ENCODE assay signal across 11 cellular contexts in genomic region chr10:28569506-28570159, GRCh38. TPM values are rescaled to one million over a fixed set of nuclear protein-coding genes. Genes with fewer than 3 reads are reported as not detected.
DNase-seq lines count a peak whose midpoint lies in the region; ATAC-seq and TF ChIP-seq lines count a peak whose summit lies in the region.
"Had no signal": no experiment of that assay in that cellular context is flagged by ENCODE, and none has a peak within 500 bp of the region (broad histone marks: within the 10 kb centered on the region; RNA-seq: fewer than 3 reads in every experiment).

No MANE protein-coding gene starts in this region.

- BruUV-seq in A673 (replicated peaks; lab: Mats Ljungman, UMichigan), result no TSS peak

- no peak for DNase-seq in activated CD4-positive, alpha-beta T cell treated with anti-CD3 and anti-CD28 coated beads, Interleukin-2, amount 10 ng/mL, durations not matched to agents 24 days and 14 days
- no peak for DNase-seq in activated CD4-positive, alpha-beta T cell treated with anti-CD3 and anti-CD28 coated beads, Interleukin-2, amount 10 ng/mL, durations not matched to agents 7 days and 5 days
- DNase-seq in SK-N-MC (ENCODE audit: low read depth, low spot score), result no peak
- DNase-seq in fibroblast of mammary gland (ENCODE audit: low read depth), result peak; percentile 56
- no peak for DNase-seq in sciatic nerve (ENCODE audit: low spot score)
- no peak for DNase-seq in lower leg skin (ENCODE audit: low spot score in 2 of 2)
- DNase-seq in stimulated activated CD4-positive, alpha-beta T cell treated with anti-CD3 and anti-CD28 coated beads, Interleukin-15, amount 100 ng/mL, for 24 hours, result no peak
- DNase-seq in A673 (ENCODE audit: low spot score), result no peak
- DNase-seq: amygdala, T1000 had no signal

- TF ChIP-seq CTCF in fibroblast of mammary gland (conservative IDR thresholded peaks at IDR 0.05; ENCODE audit: control insufficient read depth, insufficient read depth, low read depth, low read length) (no peak), lower leg skin (IDR thresholded peaks at IDR 0.05) (no peak), A673 (conservative IDR thresholded peaks at IDR 0.05; ENCODE audit: low read depth, low read length) (no peak)

- peak overlapping the region; percentile 42 for H3K27ac ChIP-seq in SK-N-MC
- no peak overlapping the region for H3K27ac ChIP-seq in A673 (ENCODE audit: low read depth, low read length, poor library complexity, severe bottlenecking)

- H3K9me3 ChIP-seq in SK-N-MC (ENCODE audit: low read depth, low read length), result no peaks in the 10 kb centered on the region
- H3K9me3 ChIP-seq in A673 (ENCODE audit: low read depth, low read length, poor library complexity, severe bottlenecking), result no peaks in the 10 kb centered on the region

- H3K4me1 ChIP-seq in A673 (ENCODE audit: insufficient read depth, low read length, poor library complexity, severe bottlenecking), result peaks cover 28% of the 10 kb centered on the region

- H3K27me3 ChIP-seq in A673 (replicated peaks; ENCODE audit: insufficient read depth, low read depth, low read length, poor library complexity), result no peaks in the 10 kb centered on the region

- peak; percentile 58 for ATAC-seq in sciatic nerve

- H3K9ac ChIP-seq in SK-N-MC (ENCODE audit: insufficient read length), result no peak overlapping the region

- TF ChIP-seq POLR2A in lower leg skin (IDR thresholded peaks at IDR 0.05), result no peak

- H3K36me3 Mint-ChIP-seq in activated CD4-positive, alpha-beta T cell treated with anti-CD3 and anti-CD28 coated beads, Interleukin-2, amount 10 ng/mL, durations not matched to agents 24 days and 14 days (ENCODE audit: low read depth), result peaks cover 40% of the 10 kb centered on the region
- H3K36me3 Mint-ChIP-seq in activated CD4-positive, alpha-beta T cell treated with anti-CD3 and anti-CD28 coated beads, Interleukin-2, amount 10 ng/mL, durations not matched to agents 7 days and 5 days (ENCODE audit: low read depth), result peaks cover 38% of the 10 kb centered on the region

- CTCF ChIA-PET in activated CD4-positive, alpha-beta T cell treated with anti-CD3 and anti-CD28 coated beads, Interleukin-2, amount 10 ng/mL, durations not matched to agents 7 days and 5 days (lab: Charles Lee), result no interaction called here
- CTCF ChIA-PET in A673 (lab: Charles Lee), result no interaction called here

- H3K4me3 ChIP-seq in SK-N-MC, result no peak overlapping the region
- H3K4me3 ChIP-seq in fibroblast of mammary gland (ENCODE audit: control insufficient read depth, low read depth, low read length), result no peak overlapping the region
- no peak overlapping the region for H3K4me3 ChIP-seq in lower leg skin (ENCODE audit: low read depth, poor library complexity, severe bottlenecking)
- H3K4me3 ChIP-seq in A673 (ENCODE audit: low read depth, low read length, poor library complexity, severe bottlenecking), result no peak overlapping the region

- intact Hi-C loops in activated CD4-positive, alpha-beta T cell treated with anti-CD3 and anti-CD28 coated beads, Interleukin-2, amount 10 ng/mL, durations not matched to agents 24 days and 14 days (cut with micrococcal nuclease), result loop anchor here (5.0 kb wide), 1 partner anchor 37 kb away; the partner anchor contains the start of gene WAC
- intact Hi-C loops in sciatic nerve (cut with DNase I), result no loop called here
- intact Hi-C loops in lower leg skin (cut with DNase I; ENCODE audit: low total_unique reads), result no loop called here
- intact Hi-C loops in A673 (cut with micrococcal nuclease; ENCODE audit: unreplicated experiment), result no loop called here

- peak overlapping the region; percentile 87 for H3K27ac Mint-ChIP-seq in activated CD4-positive, alpha-beta T cell treated with anti-CD3 and anti-CD28 coated beads, Interleukin-2, amount 10 ng/mL, durations not matched to agents 24 days and 14 days
- H3K27ac Mint-ChIP-seq in activated CD4-positive, alpha-beta T cell treated with anti-CD3 and anti-CD28 coated beads, Interleukin-2, amount 10 ng/mL, durations not matched to agents 7 days and 5 days, result no peak overlapping the region
- H3K27ac Mint-ChIP-seq: B cell had no signal

- POLR2A ChIA-PET in activated CD4-positive, alpha-beta T cell treated with anti-CD3 and anti-CD28 coated beads, Interleukin-2, amount 10 ng/mL, durations not matched to agents 7 days and 5 days (lab: Charles Lee), result no interaction called here
- POLR2A ChIA-PET in A673 (lab: Charles Lee; ENCODE audit: low non-redundant PET), result no interaction called here

- no peak overlapping the region for H3K4me3 Mint-ChIP-seq in activated CD4-positive, alpha-beta T cell treated with anti-CD3 and anti-CD28 coated beads, Interleukin-2, amount 10 ng/mL, durations not matched to agents 24 days and 14 days
- H3K4me3 Mint-ChIP-seq in activated CD4-positive, alpha-beta T cell treated with anti-CD3 and anti-CD28 coated beads, Interleukin-2, amount 10 ng/mL, durations not matched to agents 7 days and 5 days, result no peak overlapping the region
- H3K4me3 Mint-ChIP-seq: B cell had no signal

- H3K4me1 Mint-ChIP-seq in activated CD4-positive, alpha-beta T cell treated with anti-CD3 and anti-CD28 coated beads, Interleukin-2, amount 10 ng/mL, durations not matched to agents 24 days and 14 days, result peaks cover 44% of the 10 kb centered on the region
- H3K4me1 Mint-ChIP-seq in activated CD4-positive, alpha-beta T cell treated with anti-CD3 and anti-CD28 coated beads, Interleukin-2, amount 10 ng/mL, durations not matched to agents 7 days and 5 days, result peaks cover 61% of the 10 kb centered on the region

- peaks cover 31% of the 10 kb centered on the region for H3K36me3 ChIP-seq in SK-N-MC (ENCODE audit: insufficient read depth, low read length)
- no peaks in the 10 kb centered on the region for H3K36me3 ChIP-seq in A673 (ENCODE audit: insufficient read depth, low read length, poor library complexity, severe bottlenecking)

- H3K27me3 Mint-ChIP-seq in activated CD4-positive, alpha-beta T cell treated with anti-CD3 and anti-CD28 coated beads, Interleukin-2, amount 10 ng/mL, durations not matched to agents 24 days and 14 days, result no peaks in the 10 kb centered on the region
- H3K27me3 Mint-ChIP-seq in activated CD4-positive, alpha-beta T cell treated with anti-CD3 and anti-CD28 coated beads, Interleukin-2, amount 10 ng/mL, durations not matched to agents 7 days and 5 days, result no peaks in the 10 kb centered on the region
- H3K27me3 Mint-ChIP-seq: B cell had no signal

- no peaks in the 10 kb centered on the region for H3K9me3 Mint-ChIP-seq in activated CD4-positive, alpha-beta T cell treated with anti-CD3 and anti-CD28 coated beads, Interleukin-2, amount 10 ng/mL, durations not matched to agents 24 days and 14 days
- no peaks in the 10 kb centered on the region for H3K9me3 Mint-ChIP-seq in activated CD4-positive, alpha-beta T cell treated with anti-CD3 and anti-CD28 coated beads, Interleukin-2, amount 10 ng/mL, durations not matched to agents 7 days and 5 days

- WGBS in lower leg skin, 2 donors, result 37 to 98% methylated on average over 3 of the region's 3 CpGs

RNA-seq across cellular contexts. Expression of gene WAC, which starts 36.7 kb away (rescaled TPM):
- total RNA-seq in activated CD4-positive, alpha-beta T cell treated with anti-CD3 and anti-CD28 coated beads, Interleukin-2, amount 10 ng/mL, durations not matched to agents 24 days and 14 days, result 125 and 130 TPM in 2 replicates
- 100 to 1,000 TPM; 126 to 145 TPM for total RNA-seq in activated CD4-positive, alpha-beta T cell treated with anti-CD3 and anti-CD28 coated beads, Interleukin-2, amount 10 ng/mL, durations not matched to agents 7 days and 5 days
- total RNA-seq in sciatic nerve (148 TPM), lower leg skin (100 to 1,000 TPM in 1 of 4 donors, 10 to 100 TPM in 3; 86.2 to 139 (median 92.9) TPM), A673 (2021) (125 and 130 TPM in 2 replicates)
